10 cellular contexts compared by ENCODE assay signal in genomic region chr1:181397841-181398240, GRCh38.
DNase-seq lines count a peak whose midpoint lies in the region; ATAC-seq lines count a peak whose summit lies in the region.
"Had no signal": no experiment of that assay in that cellular context is flagged by ENCODE, and none has a peak within 500 bp of the region (broad histone marks: within the 10 kb centered on the region; RNA-seq: fewer than 3 reads in every experiment).

No MANE protein-coding gene starts in this region.

- no peaks in the 10 kb centered on the region for H3K36me3 ChIP-seq in CD4-positive, CD25-positive, alpha-beta regulatory T cell (ENCODE audit: control insufficient read depth, insufficient read depth, low read length)
- no peaks in the 10 kb centered on the region for H3K36me3 ChIP-seq in Karpas-422 (ENCODE audit: insufficient read depth, low read length)
- H3K36me3 ChIP-seq: breast epithelium had no signal

- H4K20me1 ChIP-seq in Karpas-422 (ENCODE audit: insufficient read depth, low read depth, low read length) = no peaks in the 10 kb centered on the region

- no peak overlapping the region for H2AFZ ChIP-seq in Karpas-422 (ENCODE audit: low read length)

- peak overlapping the region; percentile 24 for H3K27ac ChIP-seq in CD4-positive, CD25-positive, alpha-beta regulatory T cell (ENCODE audit: insufficient read depth, low read length, poor library complexity, severe bottlenecking)
- no peak overlapping the region for H3K27ac ChIP-seq in Karpas-422 (ENCODE audit: low read length)
- H3K27ac ChIP-seq: breast epithelium had no signal

- H3K27me3 Mint-ChIP-seq in CD4-positive, CD25-positive, alpha-beta regulatory T cell = no peaks in the 10 kb centered on the region
- no peaks in the 10 kb centered on the region for H3K27me3 Mint-ChIP-seq in T-helper 17 cell

- H3K4me3 Mint-ChIP-seq in CD4-positive, CD25-positive, alpha-beta regulatory T cell = peak overlapping the region; percentile 7 to 72 (median 58)
- peak overlapping the region; percentile 74 for H3K4me3 Mint-ChIP-seq in T-helper 17 cell

- H3K27ac Mint-ChIP-seq in CD4-positive, CD25-positive, alpha-beta regulatory T cell = peak overlapping the region in 2 of 3 donors; percentile 92 to 93
- H3K27ac Mint-ChIP-seq in T-helper 17 cell = no peak overlapping the region

- H3K9me3 Mint-ChIP-seq in CD4-positive, CD25-positive, alpha-beta regulatory T cell = no peaks in the 10 kb centered on the region

- H3K4me1 Mint-ChIP-seq in CD4-positive, CD25-positive, alpha-beta regulatory T cell = peaks cover 8 to 31% (median 19%) of the 10 kb centered on the region in 4 donors
- peaks cover 44% of the 10 kb centered on the region for H3K4me1 Mint-ChIP-seq in T-helper 17 cell

- no peaks in the 10 kb centered on the region for H3K9me2 ChIP-seq in Karpas-422 (replicated peaks; ENCODE audit: insufficient read depth, low read length)

- H3K9ac ChIP-seq in Karpas-422 (ENCODE audit: low read length) = no peak overlapping the region

- no peaks in the 10 kb centered on the region for H3K79me2 ChIP-seq in Karpas-422 (ENCODE audit: low read length)

- no peaks in the 10 kb centered on the region for H3K9me3 ChIP-seq in CD4-positive, CD25-positive, alpha-beta regulatory T cell (ENCODE audit: control insufficient read depth in 2 of 2, low read length in 2 of 2)
- H3K9me3 ChIP-seq in T-helper 17 cell (ENCODE audit: control insufficient read depth, low read length, poor library complexity, severe bottlenecking) (no peaks in the 10 kb centered on the region), Karpas-422 (ENCODE audit: low read length) (no peaks in the 10 kb centered on the region)
- H3K9me3 ChIP-seq: breast epithelium had no signal

- H3K36me3 Mint-ChIP-seq in CD4-positive, CD25-positive, alpha-beta regulatory T cell = no peaks in the 10 kb centered on the region
- no peaks in the 10 kb centered on the region for H3K36me3 Mint-ChIP-seq in T-helper 17 cell (ENCODE audit: low read depth)

- no peaks in the 10 kb centered on the region for H3K27me3 ChIP-seq in CD4-positive, CD25-positive, alpha-beta regulatory T cell (ENCODE audit: control insufficient read depth, insufficient read depth, low read length)
- no peaks in the 10 kb centered on the region for H3K27me3 ChIP-seq in Karpas-422 (ENCODE audit: low read length)
- H3K27me3 ChIP-seq: breast epithelium had no signal

- H3K4me2 ChIP-seq in Karpas-422 (ENCODE audit: low read depth, low read length, poor library complexity, severe bottlenecking) = no peak overlapping the region

- H3K4me3 ChIP-seq in CD4-positive, CD25-positive, alpha-beta regulatory T cell (ENCODE audit: low read depth, low read length) = peak overlapping the region; percentile 56
- H3K4me3 ChIP-seq in Karpas-422 (ENCODE audit: low read length) = no peak overlapping the region
- H3K4me3 ChIP-seq: breast epithelium had no signal

- H3K4me1 ChIP-seq in CD4-positive, CD25-positive, alpha-beta regulatory T cell (ENCODE audit: control insufficient read depth, insufficient read depth, low read length, poor library complexity, severe bottlenecking) = peaks cover 61% of the 10 kb centered on the region
- H3K4me1 ChIP-seq in Karpas-422 (ENCODE audit: low read length) = no peaks in the 10 kb centered on the region
- H3K4me1 ChIP-seq: breast epithelium had no signal

- ATAC-seq in CD4-positive, CD25-positive, alpha-beta regulatory T cell (ENCODE audit: low read depth in 2 of 2) = peak; percentile 48 to 58
- ATAC-seq in GM18873 (IDR thresholded peaks at IDR 0.05; ENCODE audit: low FRiP score, unreplicated experiment) (peak; percentile 71), HG02943 (IDR thresholded peaks at IDR 0.05; ENCODE audit: low read depth, unreplicated experiment) (peak; percentile 65), T-helper 17 cell (peak; percentile 59)

- peak in 2 of 3 donors; percentile 45 to 87 for DNase-seq in CD4-positive, CD25-positive, alpha-beta regulatory T cell
- peak in 1 of 3 donors; percentile 8 for DNase-seq in T-helper 17 cell
- DNase-seq in hepatic stellate cell (ENCODE audit: low spot score) = no peak
- DNase-seq in Karpas-422 = no peak
- DNase-seq in RKO (ENCODE audit: low spot score) = no peak
- no peak for DNase-seq in SW 1271 (lab: John Stamatoyannopoulos, UW)
- DNase-seq: DMS153 had no signal

Comparison
In these comparisons a context has a peak if more than half of its experiments do, and no peak if none do; other contexts are left out.
1. DNase-seq: peak in CD4-positive, CD25-positive, alpha-beta regulatory T cell (2 of 3); none in hepatic stellate cell (single experiment), Karpas-422 (single experiment), RKO (single experiment) and SW 1271 (0 of 2).
2. Peak in every context shown above with its lines, with median percentiles within 50 percentile points of each other: ATAC-seq.